8 cellular contexts compared by ENCODE assay signal in genomic region chr6:157022022-157022740, GRCh38.
DNase-seq lines count a peak whose midpoint lies in the region; ATAC-seq and TF ChIP-seq lines count a peak whose summit lies in the region.

No MANE protein-coding gene starts in this region.

- H3K27me3 Mint-ChIP-seq in activated naive CD8-positive, alpha-beta T cell treated with anti-CD3 and anti-CD28 coated beads for 36 hours, result no peaks in the 10 kb centered on the region
- H3K27me3 Mint-ChIP-seq in glutamatergic neuron (ENCODE audit: unreplicated experiment), result peaks cover 10% of the 10 kb centered on the region

- no peaks in the 10 kb centered on the region for H3K36me3 ChIP-seq in osteoblast (ENCODE audit: insufficient read depth, low read length)
- no peaks in the 10 kb centered on the region for H3K36me3 ChIP-seq in thoracic aorta

- peaks cover 4% of the 10 kb centered on the region for H3K9me3 Mint-ChIP-seq in activated naive CD8-positive, alpha-beta T cell treated with anti-CD3 and anti-CD28 coated beads for 36 hours
- no peaks in the 10 kb centered on the region for H3K9me3 Mint-ChIP-seq in glutamatergic neuron (ENCODE audit: unreplicated experiment)

- H2AFZ ChIP-seq in osteoblast (ENCODE audit: low read length), result peak overlapping the region; percentile 52

- TF ChIP-seq CTCF in glutamatergic neuron (IDR thresholded peaks at IDR 0.05; ENCODE audit: partially characterized antibody, unreplicated experiment), result no peak
- no peak for TF ChIP-seq CTCF in osteoblast (IDR thresholded peaks at IDR 0.05; ENCODE audit: extremely low read depth, low read depth, low read length)
- TF ChIP-seq CTCF in thoracic aorta (IDR thresholded peaks at IDR 0.05), result no peak

- H3K79me2 ChIP-seq in osteoblast (ENCODE audit: insufficient read depth, low read length), result peaks cover 70% of the 10 kb centered on the region

- peak overlapping the region; percentile 93 for H3K4me2 ChIP-seq in osteoblast (ENCODE audit: insufficient read depth, low read length)

- peak; percentile 50 for ATAC-seq in HG02588 (IDR thresholded peaks at IDR 0.05; ENCODE audit: unreplicated experiment)
- peak; percentile 83 for ATAC-seq in thoracic aorta (ENCODE audit: insufficient number of reproducible peaks, low FRiP score, low read depth)

- peaks cover 2% of the 10 kb centered on the region for H4K20me1 ChIP-seq in osteoblast (ENCODE audit: insufficient read depth, low read length)

- H3K4me1 ChIP-seq in osteoblast (ENCODE audit: insufficient read depth, low read length) (peaks cover 29% of the 10 kb centered on the region), thoracic aorta (ENCODE audit: control insufficient read depth in 1 of 2, low read depth in 2 of 2) (peaks cover 15 to 32% of the 10 kb centered on the region in 2 donors)

- peak; percentile 89 for DNase-seq in GM04504 (ENCODE audit: low read depth)
- DNase-seq in NCI-H1092 (lab: John Stamatoyannopoulos, UW), result peak; percentile 68
- peak; percentile 75 for DNase-seq in SKM-1 treated with dmso at 0.1 percent for 144 hours (lab: John Stamatoyannopoulos, UW; ENCODE audit: unreplicated experiment)
- peak; percentile 81 for DNase-seq in activated naive CD8-positive, alpha-beta T cell treated with anti-CD3 and anti-CD28 coated beads for 36 hours
- DNase-seq in glutamatergic neuron, result peak; percentile 86
- peak; percentile 95 for DNase-seq in osteoblast (ENCODE audit: insufficient read length, low spot score, missing footprints)
- DNase-seq in thoracic aorta (ENCODE audit: low spot score), result peak; percentile 49

- H3K4me3 Mint-ChIP-seq in activated naive CD8-positive, alpha-beta T cell treated with anti-CD3 and anti-CD28 coated beads for 36 hours, result peak overlapping the region; percentile 90
- H3K4me3 Mint-ChIP-seq in glutamatergic neuron (ENCODE audit: unreplicated experiment), result peak overlapping the region; percentile 97

- H3K27ac ChIP-seq in osteoblast (ENCODE audit: low read depth, low read length), result peak overlapping the region; percentile 97
- H3K27ac ChIP-seq in thoracic aorta, result peak overlapping the region; percentile 98 to 100

- H3K4me3 ChIP-seq in osteoblast (ENCODE audit: insufficient read depth, low read length), result peak overlapping the region; percentile 90
- peak overlapping the region; percentile 94 for H3K4me3 ChIP-seq in thoracic aorta

- H3K27ac Mint-ChIP-seq in activated naive CD8-positive, alpha-beta T cell treated with anti-CD3 and anti-CD28 coated beads for 36 hours, result peak overlapping the region; percentile 99
- peak overlapping the region; percentile 92 for H3K27ac Mint-ChIP-seq in glutamatergic neuron (ENCODE audit: unreplicated experiment)

- H3K4me1 Mint-ChIP-seq in activated naive CD8-positive, alpha-beta T cell treated with anti-CD3 and anti-CD28 coated beads for 36 hours, result peaks cover 47% of the 10 kb centered on the region
- H3K4me1 Mint-ChIP-seq in glutamatergic neuron (ENCODE audit: low read depth, unreplicated experiment), result peaks cover 18% of the 10 kb centered on the region

- H3K9me3 ChIP-seq in osteoblast (ENCODE audit: low read depth, low read length) (no peaks in the 10 kb centered on the region), thoracic aorta (no peaks in the 10 kb centered on the region)

- H3K27me3 ChIP-seq in osteoblast (ENCODE audit: insufficient read depth, low read length) (no peaks in the 10 kb centered on the region), thoracic aorta (replicated peaks; ENCODE audit: insufficient read depth) (no peaks in the 10 kb centered on the region)

- peaks cover 15% of the 10 kb centered on the region for H3K36me3 Mint-ChIP-seq in activated naive CD8-positive, alpha-beta T cell treated with anti-CD3 and anti-CD28 coated beads for 36 hours
- H3K36me3 Mint-ChIP-seq in glutamatergic neuron (ENCODE audit: unreplicated experiment), result no peaks in the 10 kb centered on the region

Comparison
In these comparisons a context has a peak if more than half of its experiments do, and no peak if none do; other contexts are left out.
1. Peak in every context shown above with its lines: DNase-seq, ATAC-seq, H3K4me3 ChIP-seq and H3K27ac ChIP-seq.